Comparison of ENCODE assay signal across 1 cellular context in genomic region chr1:39973503-39974135, GRCh38.
TF ChIP-seq lines count a peak whose summit lies in the region.

No MANE protein-coding gene starts in this region.

TF ChIP-seq in HEK293, 187 proteins besides CTCF, POLR2A, EP300 and RAD21 (continued from another document):
- 0 out of 2 replicates have a peak, but pooled peaks have one; percentile 33 for TF ChIP-seq ZNF692 (tag by site-specific recombination; IDR thresholded peaks at IDR 0.05)
- 0 out of 2 replicates have a peak, but pooled peaks have one; percentile 22 for TF ChIP-seq ZSCAN30 (tag by site-specific recombination; IDR thresholded peaks at IDR 0.05)
- TF ChIP-seq ZNF654 (tag by site-specific recombination; IDR thresholded peaks at IDR 0.05; ENCODE audit: low read depth): peak; percentile 97
- no peak for TF ChIP-seq ZNF660 (tag by site-specific recombination; IDR thresholded peaks at IDR 0.05)
- TF ChIP-seq ZEB2 (tag by site-specific recombination; IDR thresholded peaks at IDR 0.05): peak; percentile 39; the same call in 1 of the 2 replicates
- TF ChIP-seq ZNF558 (tag by site-specific recombination; IDR thresholded peaks at IDR 0.05): no peak
- no peak for TF ChIP-seq ZNF404 (tag by site-specific recombination; IDR thresholded peaks at IDR 0.05)
- TF ChIP-seq ZNF600 (tag by site-specific recombination; IDR thresholded peaks at IDR 0.05): peak; percentile 100
- peak; percentile 32; the same call in 1 of the 2 replicates for TF ChIP-seq TRIM28 (IDR thresholded peaks at IDR 0.05; ENCODE audit: borderline replicate concordance, low read length)
- peak; percentile 13; the same call in 1 of the 2 replicates for TF ChIP-seq SP7 (tag by site-specific recombination; IDR thresholded peaks at IDR 0.05)
